Comparison of ENCODE assay signal across 11 cellular contexts in genomic region chr9:37995348-37995737, GRCh38.
DNase-seq lines count a peak whose midpoint lies in the region; ATAC-seq and TF ChIP-seq lines count a peak whose summit lies in the region.
"Had no signal": no experiment of that assay in that cellular context is flagged by ENCODE, and none has a peak within 500 bp of the region (broad histone marks: within the 10 kb centered on the region; RNA-seq: fewer than 3 reads in every experiment).

No MANE protein-coding gene starts in this region.

- peaks cover 64% of the 10 kb centered on the region for H3K79me2 ChIP-seq in smooth muscle cell (ENCODE audit: low read depth)

- H3K4me1 ChIP-seq in left ventricle myocardium inferior (peaks cover 93% of the 10 kb centered on the region), smooth muscle cell (ENCODE audit: low read depth) (peaks cover 30% of the 10 kb centered on the region)
- H3K4me1 ChIP-seq in CD4-positive, alpha-beta memory T cell (ENCODE audit: insufficient read depth, low read length): no peaks in the 10 kb centered on the region

- peaks cover 61% of the 10 kb centered on the region for H4K20me1 ChIP-seq in smooth muscle cell (ENCODE audit: low read depth)

- H3K9me3 Mint-ChIP-seq in activated CD8-positive, alpha-beta T cell treated with anti-CD3 and anti-CD28 coated beads, Interleukin-2, amount 10 ng/mL, durations not matched to agents 7 days and 5 days (ENCODE audit: insufficient read depth): no peaks in the 10 kb centered on the region
- no peaks in the 10 kb centered on the region for H3K9me3 Mint-ChIP-seq in CD4-positive, alpha-beta memory T cell
- H3K9me3 Mint-ChIP-seq: activated naive CD4-positive, alpha-beta T cell treated with anti-CD3 and anti-CD28 coated beads for 36 hours; H9 had no signal

- no peak overlapping the region for H3K4me3 Mint-ChIP-seq in activated CD8-positive, alpha-beta T cell treated with anti-CD3 and anti-CD28 coated beads, Interleukin-2, amount 10 ng/mL, durations not matched to agents 7 days and 5 days
- no peak overlapping the region for H3K4me3 Mint-ChIP-seq in CD4-positive, alpha-beta memory T cell
- H3K4me3 Mint-ChIP-seq: activated naive CD4-positive, alpha-beta T cell treated with anti-CD3 and anti-CD28 coated beads for 36 hours; H9 had no signal

- H3K4me2 ChIP-seq in smooth muscle cell: peak overlapping the region; percentile 72

- no peak overlapping the region for H3K27ac Mint-ChIP-seq in activated CD8-positive, alpha-beta T cell treated with anti-CD3 and anti-CD28 coated beads, Interleukin-2, amount 10 ng/mL, durations not matched to agents 7 days and 5 days
- H3K27ac Mint-ChIP-seq in CD4-positive, alpha-beta memory T cell: peak overlapping the region in 1 of 7 donors; percentile 47
- H3K27ac Mint-ChIP-seq: activated naive CD4-positive, alpha-beta T cell treated with anti-CD3 and anti-CD28 coated beads for 36 hours; H9 had no signal

- H3K27ac ChIP-seq in left ventricle myocardium inferior (replicated peaks) (peak overlapping the region; percentile 47), smooth muscle cell (ENCODE audit: low read depth) (peak overlapping the region; percentile 94)
- no peak overlapping the region for H3K27ac ChIP-seq in CD4-positive, alpha-beta memory T cell (ENCODE audit: low read depth, low read length)

- TF ChIP-seq CTCF in left ventricle myocardium inferior (IDR thresholded peaks at IDR 0.05; ENCODE audit: borderline replicate concordance) (no peak), smooth muscle cell (IDR thresholded peaks at IDR 0.05; ENCODE audit: borderline replicate concordance, insufficient read depth, poor library complexity, severe bottlenecking) (no peak)

- H3K4me1 Mint-ChIP-seq in activated CD8-positive, alpha-beta T cell treated with anti-CD3 and anti-CD28 coated beads, Interleukin-2, amount 10 ng/mL, durations not matched to agents 7 days and 5 days (ENCODE audit: low read depth): peaks cover 43% of the 10 kb centered on the region
- H3K4me1 Mint-ChIP-seq in CD4-positive, alpha-beta memory T cell: peaks cover 0 to 5% (median 4%) of the 10 kb centered on the region in 4 donors

- H3K9ac ChIP-seq in smooth muscle cell (ENCODE audit: low read depth): no peak overlapping the region

- no peak overlapping the region for H2AFZ ChIP-seq in smooth muscle cell (ENCODE audit: low read depth)

- intact Hi-C loops in left ventricle myocardium inferior (cut with micrococcal nuclease): no loop called here
- intact Hi-C loops in CD4-positive, alpha-beta memory T cell (cut with micrococcal nuclease): no loop called here

- H3K36me3 ChIP-seq in left ventricle myocardium inferior: no peaks in the 10 kb centered on the region
- H3K36me3 ChIP-seq in smooth muscle cell (ENCODE audit: low read depth): no peaks in the 10 kb centered on the region
- H3K36me3 ChIP-seq in CD4-positive, alpha-beta memory T cell (ENCODE audit: insufficient read depth, low read length): no peaks in the 10 kb centered on the region

- H3K36me3 Mint-ChIP-seq in activated CD8-positive, alpha-beta T cell treated with anti-CD3 and anti-CD28 coated beads, Interleukin-2, amount 10 ng/mL, durations not matched to agents 7 days and 5 days (ENCODE audit: low read depth): no peaks in the 10 kb centered on the region
- no peaks in the 10 kb centered on the region for H3K36me3 Mint-ChIP-seq in CD4-positive, alpha-beta memory T cell

- ATAC-seq in GM21529 (IDR thresholded peaks at IDR 0.05; ENCODE audit: unreplicated experiment) (peak; percentile 2), HG02885 (IDR thresholded peaks at IDR 0.05; ENCODE audit: poor library complexity, unreplicated experiment) (no peak)
- peak; percentile 14 for ATAC-seq in activated CD8-positive, alpha-beta T cell treated with anti-CD3 and anti-CD28 coated beads, Interleukin-2, amount 10 ng/mL, durations not matched to agents 7 days and 5 days

- H3K4me3 ChIP-seq in left ventricle myocardium inferior: peak overlapping the region; percentile 26
- no peak overlapping the region for H3K4me3 ChIP-seq in smooth muscle cell
- H3K4me3 ChIP-seq in CD4-positive, alpha-beta memory T cell (ENCODE audit: low read length in 2 of 2): no peak overlapping the region

- H3K9me3 ChIP-seq in left ventricle myocardium inferior (replicated peaks) (no peaks in the 10 kb centered on the region), smooth muscle cell (replicated peaks; ENCODE audit: low read depth) (no peaks in the 10 kb centered on the region)
- no peaks in the 10 kb centered on the region for H3K9me3 ChIP-seq in CD4-positive, alpha-beta memory T cell (ENCODE audit: control insufficient read depth in 1 of 2, low read length in 2 of 2)

- DNase-seq in activated CD8-positive, alpha-beta T cell treated with anti-CD3 and anti-CD28 coated beads, Interleukin-2, amount 10 ng/mL, durations not matched to agents 7 days and 5 days: no peak
- DNase-seq in left ventricle myocardium inferior: no peak
- DNase-seq in smooth muscle cell (lab: John Stamatoyannopoulos, UW; ENCODE audit: unreplicated experiment): no peak
- no peak for DNase-seq in AG08396 (ENCODE audit: low spot score)
- DNase-seq in CD4-positive, alpha-beta memory T cell: no peak
- DNase-seq in midbrain (lab: John Stamatoyannopoulos, UW): no peak
- DNase-seq: activated CD4-positive, CD25-positive, alpha-beta regulatory T cell; H9 had no signal

- CTCF ChIA-PET in activated CD8-positive, alpha-beta T cell treated with anti-CD3 and anti-CD28 coated beads, Interleukin-2, amount 10 ng/mL, durations not matched to agents 7 days and 5 days (lab: Charles Lee): interaction anchor here (0.9 to 1.1 kb wide), 2 partner anchors 54 to 82 kb away, joined by 3 to 6 read pairs; no protein-coding TSS in a partner anchor
- CTCF ChIA-PET in CD4-positive, alpha-beta memory T cell (lab: Charles Lee; ENCODE audit: partially characterized antibody): no interaction called here

- no peaks in the 10 kb centered on the region for H3K27me3 Mint-ChIP-seq in activated CD8-positive, alpha-beta T cell treated with anti-CD3 and anti-CD28 coated beads, Interleukin-2, amount 10 ng/mL, durations not matched to agents 7 days and 5 days (ENCODE audit: low read depth)
- peaks cover 3 to 11% of the 10 kb centered on the region in 2 donors for H3K27me3 Mint-ChIP-seq in CD4-positive, alpha-beta memory T cell

- no peaks in the 10 kb centered on the region for H3K27me3 ChIP-seq in left ventricle myocardium inferior (ENCODE audit: low read depth)
- H3K27me3 ChIP-seq in smooth muscle cell (ENCODE audit: low read depth): no peaks in the 10 kb centered on the region
- H3K27me3 ChIP-seq in CD4-positive, alpha-beta memory T cell (ENCODE audit: insufficient read depth, low read length): no peaks in the 10 kb centered on the region

- 68% methylated on average over 6 of the region's 6 CpGs for WGBS in smooth muscle cell (ENCODE audit: low lambda C conversion rate)

- H3F3A ChIP-seq in smooth muscle cell (ENCODE audit: low read depth): peaks cover 26% of the 10 kb centered on the region

- POLR2A ChIA-PET in activated CD8-positive, alpha-beta T cell treated with anti-CD3 and anti-CD28 coated beads, Interleukin-2, amount 10 ng/mL, durations not matched to agents 7 days and 5 days (lab: Charles Lee): no interaction called here
- POLR2A ChIA-PET in CD4-positive, alpha-beta memory T cell (lab: Charles Lee; ENCODE audit: partially characterized antibody): no interaction called here
